In the genomic region with DNA sequence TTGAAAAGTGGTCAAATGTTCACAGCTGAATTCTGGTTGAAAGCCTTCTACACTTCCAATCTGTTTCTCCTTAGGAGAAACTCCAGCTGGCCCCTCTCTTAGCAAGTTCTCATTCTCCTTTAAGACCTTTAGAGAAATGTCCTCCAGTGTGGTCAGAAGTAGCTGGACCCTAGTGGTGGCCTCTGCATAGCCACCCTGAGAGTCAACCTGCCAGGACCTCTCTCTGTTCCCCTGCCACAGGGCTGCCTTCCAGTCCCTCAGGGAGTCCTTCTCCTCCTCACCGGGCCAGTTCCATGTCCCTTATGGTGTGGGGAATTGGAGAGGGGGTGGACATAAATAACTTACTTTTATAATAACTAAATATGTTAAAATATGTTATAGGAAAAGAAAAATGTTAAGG, we compare ENCODE assay signal across 32 cellular contexts.
"Had no signal": no experiment of that assay in that cellular context is flagged by ENCODE, and none has a peak within 500 bp of the region (broad histone marks: within the 10 kb centered on the region; RNA-seq: fewer than 3 reads in every experiment).

No MANE protein-coding gene starts in this region.

- H3K4me1 Mint-ChIP-seq: activated naive CD4-positive, alpha-beta T cell treated with anti-CD3 and anti-CD28 coated beads, Interleukin-2, amount 50 U/mL, for 24 hours; activated naive CD8-positive, alpha-beta T cell treated with anti-CD3 and anti-CD28 coated beads for 36 hours; brain; WTC11 had no signal

- ATAC-seq: activated CD8-positive, alpha-beta T cell treated with anti-CD3 and anti-CD28 coated beads for 36 hours; activated naive CD8-positive, alpha-beta T cell treated with anti-CD3 and anti-CD28 coated beads, Interleukin-2, amount 50 U/mL, for 24 hours; activated T-cell treated with anti-CD3 and anti-CD28 coated beads, Interleukin-2, amount 50 U/mL, for 4 hours; effector memory CD8-positive, alpha-beta T cell; heart left ventricle; WTC11 had no signal

- FAIRE-seq: colon, endometrium, endothelial cell of umbilical vein, frontal cortex had no signal

- H3K36me3 ChIP-seq: adrenal gland, heart left ventricle had no signal

- H3K27ac ChIP-seq: epithelial cell of prostate, heart left ventricle had no signal

- H3K9me3 ChIP-seq: adrenal gland, heart left ventricle had no signal

- H3K9me3 Mint-ChIP-seq: activated CD8-positive, alpha-beta T cell treated with anti-CD3 and anti-CD28 coated beads for 36 hours; activated naive CD4-positive, alpha-beta T cell treated with anti-CD3 and anti-CD28 coated beads for 36 hours; activated naive CD4-positive, alpha-beta T cell treated with anti-CD3 and anti-CD28 coated beads, Interleukin-2, amount 50 U/mL, for 24 hours; activated naive CD8-positive, alpha-beta T cell treated with anti-CD3 and anti-CD28 coated beads for 36 hours; activated naive CD8-positive, alpha-beta T cell treated with anti-CD3 and anti-CD28 coated beads, Interleukin-2, amount 50 U/mL, for 24 hours; activated T-cell treated with anti-CD3 and anti-CD28 coated beads, Interleukin-2, amount 50 U/mL, for 4 hours; activated T-helper 2 cell treated with anti-CD3 and anti-CD28 coated beads, Interferon-gamma antibody, Interleukin-2, Interleukin-4, amounts not matched to agents 10 μg/mL and 5 μg/mL and 100 μg/mL, durations not matched to agents 14 hours and 24 hours and 36 hours; brain; effector memory CD8-positive, alpha-beta T cell; WTC11 had no signal

- DNase-seq: activated CD4-positive, alpha-beta T cell treated with anti-CD3 and anti-CD28 coated beads for 1 hour; activated CD4-positive, alpha-beta T cell treated with anti-CD3 and anti-CD28 coated beads for 48 hours; activated CD4-positive, alpha-beta T cell treated with anti-CD3 and anti-CD28 coated beads, Interleukin-2, amount 50 U/mL, for 1 hour; activated CD4-positive, alpha-beta T cell treated with anti-CD3 and anti-CD28 coated beads, Interleukin-2, amount 50 U/mL, for 48 hours; activated CD8-positive, alpha-beta memory T cell treated with anti-CD3 and anti-CD28 coated beads for 24 hours; activated CD8-positive, alpha-beta T cell treated with anti-CD3 and anti-CD28 coated beads for 36 hours; activated effector memory CD4-positive, alpha-beta T cell treated with anti-CD3 and anti-CD28 coated beads, Interleukin-2, amount 50 U/mL, for 16 hours; activated naive CD4-positive, alpha-beta T cell treated with anti-CD3 and anti-CD28 coated beads for 36 hours; activated naive CD8-positive, alpha-beta T cell treated with anti-CD3 and anti-CD28 coated beads for 36 hours; activated naive CD8-positive, alpha-beta T cell treated with anti-CD3 and anti-CD28 coated beads, Interleukin-2, amount 50 U/mL, for 24 hours; activated T-cell treated with anti-CD3 and anti-CD28 coated beads, Interleukin-2, amount 50 U/mL, for 4 hours; amygdala; aorta; caudate nucleus; cortex of kidney; dermis blood vessel endothelial cell; effector CD4-positive, alpha-beta T cell; effector memory CD8-positive, alpha-beta T cell; foreskin fibroblast; glutamatergic neuron; heart left ventricle; T-helper 2 cell had no signal

- H3K4me3 Mint-ChIP-seq: activated CD8-positive, alpha-beta T cell treated with anti-CD3 and anti-CD28 coated beads for 36 hours; activated naive CD4-positive, alpha-beta T cell treated with anti-CD3 and anti-CD28 coated beads for 36 hours; activated naive CD4-positive, alpha-beta T cell treated with anti-CD3 and anti-CD28 coated beads, Interleukin-2, amount 50 U/mL, for 24 hours; activated naive CD8-positive, alpha-beta T cell treated with anti-CD3 and anti-CD28 coated beads for 36 hours; activated naive CD8-positive, alpha-beta T cell treated with anti-CD3 and anti-CD28 coated beads, Interleukin-2, amount 50 U/mL, for 24 hours; activated T-cell treated with anti-CD3 and anti-CD28 coated beads, Interleukin-2, amount 50 U/mL, for 4 hours; brain; effector memory CD8-positive, alpha-beta T cell; WTC11 had no signal

- H3K27ac Mint-ChIP-seq: activated CD8-positive, alpha-beta T cell treated with anti-CD3 and anti-CD28 coated beads for 36 hours; activated naive CD4-positive, alpha-beta T cell treated with anti-CD3 and anti-CD28 coated beads for 36 hours; activated naive CD8-positive, alpha-beta T cell treated with anti-CD3 and anti-CD28 coated beads for 36 hours; activated naive CD8-positive, alpha-beta T cell treated with anti-CD3 and anti-CD28 coated beads, Interleukin-2, amount 50 U/mL, for 24 hours; activated T-helper 2 cell treated with anti-CD3 and anti-CD28 coated beads, Interferon-gamma antibody, Interleukin-2, Interleukin-4, amounts not matched to agents 10 μg/mL and 5 μg/mL and 100 μg/mL, durations not matched to agents 14 hours and 24 hours and 36 hours; brain; effector memory CD8-positive, alpha-beta T cell; WTC11 had no signal

- H3K27me3 ChIP-seq: adrenal gland had no signal

- H3K36me3 Mint-ChIP-seq: activated naive CD4-positive, alpha-beta T cell treated with anti-CD3 and anti-CD28 coated beads, Interleukin-2, amount 50 U/mL, for 24 hours; activated naive CD8-positive, alpha-beta T cell treated with anti-CD3 and anti-CD28 coated beads for 36 hours; brain; WTC11 had no signal

- H3K4me3 ChIP-seq: adrenal gland, heart left ventricle had no signal
